17 cellular contexts compared by ENCODE assay signal in genomic region chr4:139584784-139585183, GRCh38.
"Had no signal": no experiment of that assay in that cellular context is flagged by ENCODE, and none has a peak within 500 bp of the region (broad histone marks: within the 10 kb centered on the region; RNA-seq: fewer than 3 reads in every experiment).

No MANE protein-coding gene starts in this region.

- H3K9me3 ChIP-seq: ascending aorta, lower lobe of right lung, neutrophil, upper lobe of right lung had no signal

- DNase-seq: activated B cell treated with CpG ODN at 0.5 μM for 24 hours; activated CD4-positive, alpha-beta T cell treated with anti-CD3 and anti-CD28 coated beads for 48 hours; activated CD8-positive, alpha-beta T cell treated with anti-CD3 and anti-CD28 coated beads, Interleukin-2, amount 10 ng/mL, durations not matched to agents 7 days and 5 days; activated naive CD4-positive, alpha-beta T cell treated with anti-CD3 and anti-CD28 coated beads for 36 hours; activated T-cell treated with anti-CD3 and anti-CD28 coated beads, Interleukin-2, amount 50 U/mL, for 24 hours; effector memory CD4-positive, alpha-beta T cell; left colon; lower lobe of right lung; stimulated activated CD4-positive, alpha-beta T cell treated with anti-CD3 and anti-CD28 coated beads, Interleukin-4, amount 100 ng/mL, for 4 hours; stimulated activated naive B cell treated with anti-CD40 and anti-IgM and Interleukin-4, amounts not matched to agents 10 μg/mL and 1 μg/mL and 100 μg/mL, for 72 hours; upper lobe of right lung had no signal

- H3K36me3 ChIP-seq: ascending aorta, lower lobe of right lung, neutrophil, upper lobe of right lung had no signal

- H3K4me3 ChIP-seq: ascending aorta, hepatocyte, lower lobe of right lung, upper lobe of right lung had no signal

- H3K27me3 ChIP-seq: ascending aorta, hepatocyte, neutrophil, upper lobe of right lung had no signal

- H3K4me1 ChIP-seq: ascending aorta, lower lobe of right lung, parathyroid adenoma, upper lobe of right lung had no signal

- ATAC-seq: activated CD8-positive, alpha-beta T cell treated with anti-CD3 and anti-CD28 coated beads, Interleukin-2, amount 10 ng/mL, durations not matched to agents 7 days and 5 days; left colon; lower lobe of right lung; natural killer cell treated with Interleukin-12 subunit alpha and Interleukin-12 subunit beta and Interleukin-15 and Interleukin-18, amount 100 ng/mL, for 72 hours; sciatic nerve; stimulated activated naive B cell treated with anti-CD40 and anti-IgM and Interleukin-4, amounts not matched to agents 10 μg/mL and 1 μg/mL and 100 μg/mL, for 72 hours; upper lobe of right lung had no signal

- H3K27ac ChIP-seq: ascending aorta, hepatocyte, lower lobe of right lung, neutrophil, parathyroid adenoma, upper lobe of right lung had no signal
